22 cellular contexts compared by ENCODE assay signal in the genomic region with DNA sequence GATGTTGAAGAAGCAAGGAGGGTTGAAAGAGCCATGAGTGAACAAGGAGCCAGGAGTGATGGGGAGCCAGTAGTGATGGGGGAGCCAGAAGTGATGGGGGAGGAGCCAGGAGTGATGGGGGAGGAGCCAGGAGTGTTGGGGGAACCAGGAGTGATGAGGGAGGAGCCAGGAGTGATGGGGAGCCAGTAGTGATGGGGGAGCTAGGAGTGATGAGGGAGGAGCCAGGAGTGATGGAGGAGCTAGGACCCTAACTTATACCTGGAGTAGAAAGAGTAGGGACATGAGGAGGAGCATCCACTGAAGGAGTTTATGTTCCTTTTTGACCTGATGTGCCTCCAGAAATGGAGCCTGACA. TPM values are rescaled to one million over a fixed set of nuclear protein-coding genes. Genes with fewer than 3 reads are reported as not detected.
DNase-seq lines count a peak whose midpoint lies in the region; ATAC-seq and TF ChIP-seq lines count a peak whose summit lies in the region.
"Had no signal": no experiment of that assay in that cellular context is flagged by ENCODE, and none has a peak within 500 bp of the region (broad histone marks: within the 10 kb centered on the region; RNA-seq: fewer than 3 reads in every experiment).

No MANE protein-coding gene starts in this region.

- DNase-seq in RWPE1 (ENCODE audit: low spot score) (no peak), epithelial cell of prostate (ENCODE audit: low read depth, low spot score) (no peak), osteoblast (ENCODE audit: insufficient read length, low spot score, missing footprints) (peak; percentile 37), RKO (ENCODE audit: low spot score) (no peak), upper lobe of right lung (no peak)
- DNase-seq: CD4-positive, CD25-positive, alpha-beta regulatory T cell; DMS79; MV-4-11; NCI-H1105 treated with DMSO at 0.1 percent for 48 hours; NCI-H1694; NCI-H2081; NCI-H2171; NCI-H345; NCI-H524; NCI-H82; Peyer's patch; Right ventricle myocardium superior had no signal

- intact Hi-C loops in upper lobe of right lung (cut with DNase I), result no loop called here

- peak overlapping the region; percentile 47 for H3K27ac ChIP-seq in C4-2B
- peak overlapping the region; percentile 82 for H3K27ac ChIP-seq in RWPE1
- H3K27ac ChIP-seq in epithelial cell of prostate, result peak overlapping the region; percentile 75
- H3K27ac ChIP-seq in osteoblast (ENCODE audit: low read depth, low read length), result no peak overlapping the region
- H3K27ac ChIP-seq in upper lobe of right lung, result no peak overlapping the region
- H3K27ac ChIP-seq: Peyer's patch had no signal

- no peak overlapping the region for H3K4me3 ChIP-seq in osteoblast (ENCODE audit: insufficient read depth, low read length)
- no peak overlapping the region for H3K4me3 ChIP-seq in upper lobe of right lung
- H3K4me3 ChIP-seq: HAP-1, Peyer's patch had no signal

- ATAC-seq in HG02571 (IDR thresholded peaks at IDR 0.05; ENCODE audit: unreplicated experiment) (no peak), upper lobe of right lung (no peak)

- POLR2A ChIA-PET in RWPE1 (lab: Yijun Ruan, JAX; ENCODE audit: low non-redundant PET), result interaction anchor here (0.7 kb wide), 2 partner anchors 42 to 51 kb away, joined by 5 to 6 read pairs; no protein-coding TSS in a partner anchor

- no peaks in the 10 kb centered on the region for H3K4me1 ChIP-seq in osteoblast (ENCODE audit: insufficient read depth, low read length)
- H3K4me1 ChIP-seq in upper lobe of right lung, result peaks cover 24% of the 10 kb centered on the region
- H3K4me1 ChIP-seq: HAP-1 had no signal

- H3K4me2 ChIP-seq in osteoblast (ENCODE audit: insufficient read depth, low read length), result no peak overlapping the region

- CTCF ChIA-PET in RWPE1 (lab: Yijun Ruan, JAX), result interaction anchor here (0.6 to 1.9 kb wide), 7 partner anchors 10 to 693 kb away, joined by 3 to 7 read pairs (median 4); no protein-coding TSS in a partner anchor

- no peaks in the 10 kb centered on the region for H3K36me3 ChIP-seq in osteoblast (ENCODE audit: insufficient read depth, low read length)
- H3K36me3 ChIP-seq in upper lobe of right lung, result no peaks in the 10 kb centered on the region
- H3K36me3 ChIP-seq: HAP-1, Peyer's patch had no signal

- H3K79me2 ChIP-seq in osteoblast (ENCODE audit: insufficient read depth, low read length), result no peaks in the 10 kb centered on the region

- H4K20me1 ChIP-seq in osteoblast (ENCODE audit: insufficient read depth, low read length), result no peaks in the 10 kb centered on the region

- no peak overlapping the region for H2AFZ ChIP-seq in osteoblast (ENCODE audit: low read length)

- H3K9me3 ChIP-seq in osteoblast (ENCODE audit: low read depth, low read length) (no peaks in the 10 kb centered on the region), upper lobe of right lung (no peaks in the 10 kb centered on the region)
- H3K9me3 ChIP-seq: HAP-1, Peyer's patch had no signal

- H3K27me3 ChIP-seq in osteoblast (ENCODE audit: insufficient read depth, low read length), result no peaks in the 10 kb centered on the region
- no peaks in the 10 kb centered on the region for H3K27me3 ChIP-seq in upper lobe of right lung
- H3K27me3 ChIP-seq: Peyer's patch had no signal

- no peak for TF ChIP-seq CTCF in C4-2B (conservative IDR thresholded peaks at IDR 0.05)
- no peak for TF ChIP-seq CTCF in RWPE1 (conservative IDR thresholded peaks at IDR 0.05; ENCODE audit: low read depth)
- no peak for TF ChIP-seq CTCF in osteoblast (IDR thresholded peaks at IDR 0.05; ENCODE audit: extremely low read depth, low read depth, low read length)
- TF ChIP-seq CTCF in upper lobe of right lung (IDR thresholded peaks at IDR 0.05), result no peak

RNA-seq across cellular contexts. Expression of a gene that starts 14.6 kb away (rescaled TPM):
- total RNA-seq in osteoblast (not detected in 2 replicates), upper lobe of right lung (160 TPM)
- total RNA-seq: SK-MEL-5 had no signal

RNA-seq across cellular contexts. Expression of a gene that starts 51.3 kb away (rescaled TPM):
- total RNA-seq in osteoblast (0.29 and 0.36 TPM in 2 replicates), upper lobe of right lung (104 TPM)
- total RNA-seq: B cell; CD4-positive, CD25-positive, alpha-beta regulatory T cell; SK-MEL-5 had no signal

Comparison
In these comparisons a context has a peak if more than half of its experiments do, and no peak if none do; other contexts are left out.
1. H3K27ac ChIP-seq: peak in C4-2B (single experiment), RWPE1 (single experiment) and epithelial cell of prostate (single experiment); none in osteoblast (single experiment) and upper lobe of right lung (single experiment).
2. RNA of a gene that starts 14.6 kb away (total RNA-seq): 160 TPM in upper lobe of right lung (single experiment); not detected in osteoblast; every median in the first group is over 100 times any median in the second.
3. RNA of a gene that starts 51.3 kb away (total RNA-seq): 104 TPM in upper lobe of right lung (single experiment); 0.29 to 0.36 TPM in osteoblast; every median in the first group is over 10 times any median in the second.